Comparison of ENCODE assay signal across 32 cellular contexts in the genomic region with DNA sequence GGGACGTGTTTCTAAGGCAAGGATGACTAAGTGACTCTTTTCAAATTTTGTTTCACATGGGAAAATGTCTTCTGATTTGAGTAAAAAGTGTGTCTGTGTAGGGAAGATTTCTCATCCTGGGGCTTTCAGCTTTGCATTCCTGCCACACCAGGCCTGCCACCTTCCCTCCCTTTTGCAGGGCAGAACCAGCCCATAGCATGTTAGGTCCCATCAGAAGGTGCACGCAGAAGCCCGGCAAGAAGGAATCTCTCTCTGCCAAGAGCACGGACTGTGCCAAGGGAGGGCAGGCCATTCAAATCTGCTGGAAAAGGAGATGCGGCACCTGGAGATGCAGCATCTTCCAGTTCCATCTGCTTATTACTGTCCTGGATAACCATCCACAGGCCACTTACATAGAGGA.
"Had no signal": no experiment of that assay in that cellular context is flagged by ENCODE, and none has a peak within 500 bp of the region (broad histone marks: within the 10 kb centered on the region; RNA-seq: fewer than 3 reads in every experiment).

No MANE protein-coding gene starts in this region.

- DNase-seq: activated B cell treated with CpG ODN at 0.5 μM for 24 hours; activated CD4-positive, alpha-beta memory T cell treated with anti-CD3 and anti-CD28 coated beads, Interleukin-2, amount 10 ng/mL, durations not matched to agents 7 days and 5 days; activated CD4-positive, alpha-beta T cell treated with anti-CD3 and anti-CD28 coated beads for 4 hours; activated CD4-positive, alpha-beta T cell treated with anti-CD3 and anti-CD28 coated beads, Interleukin-2, amount 10 ng/mL, durations not matched to agents 7 days and 5 days; activated CD4-positive, alpha-beta T cell treated with anti-CD3 and anti-CD28 coated beads, Interleukin-2, amount 50 U/mL, for 48 hours; activated CD4-positive, CD25-positive, alpha-beta regulatory T cell treated with anti-CD3 and anti-CD28 coated beads, Interleukin-2, amount 50 U/mL, for 72 hours; activated CD8-positive, alpha-beta memory T cell treated with anti-CD3 and anti-CD28 coated beads for 24 hours; activated CD8-positive, alpha-beta memory T cell treated with anti-CD3 and anti-CD28 coated beads, Interleukin-2, amount 10 ng/mL, durations not matched to agents 7 days and 5 days; activated CD8-positive, alpha-beta memory T cell treated with anti-CD3 and anti-CD28 coated beads, Interleukin-2, amount 50 U/mL, for 48 hours; activated CD8-positive, alpha-beta T cell treated with anti-CD3 and anti-CD28 coated beads, Interleukin-2, amount 10 ng/mL, durations not matched to agents 7 days and 5 days; activated effector memory CD4-positive, alpha-beta T cell treated with Interleukin-2 at 50 U/mL for 16 hours; activated gamma-delta T cell; activated naive CD4-positive, alpha-beta T cell treated with anti-CD3 and anti-CD28 coated beads, Interleukin-2, amount 10 ng/mL, durations not matched to agents 7 days and 5 days; activated naive CD4-positive, alpha-beta T cell treated with Interleukin-2 at 50 U/mL for 16 hours; activated naive CD8-positive, alpha-beta T cell treated with anti-CD3 and anti-CD28 coated beads, Interleukin-2, amount 10 ng/mL, durations not matched to agents 7 days and 5 days; activated naive CD8-positive, alpha-beta T cell treated with anti-CD3 and anti-CD28 coated beads, Interleukin-2, amount 50 U/mL, for 24 hours; activated T-cell treated with anti-CD3 and anti-CD28 coated beads, Interleukin-2, amount 50 U/mL, for 24 hours; activated T-cell treated with anti-CD3 and anti-CD28 coated beads, Interleukin-2, amount 50 U/mL, for 48 hours; amygdala; anterior cingulate cortex; central memory CD4-positive, alpha-beta T cell; T-helper 1 cell; T-helper 2 cell; T-helper 9 cell had no signal

- H3K4me3 ChIP-seq: ascending aorta had no signal

- H3K4me1 Mint-ChIP-seq: activated B cell treated with CpG ODN at 0.5 μM for 24 hours; activated CD4-positive, alpha-beta memory T cell treated with anti-CD3 and anti-CD28 coated beads, Interleukin-2, amount 10 ng/mL, durations not matched to agents 7 days and 5 days; activated CD4-positive, alpha-beta T cell treated with anti-CD3 and anti-CD28 coated beads, Interleukin-2, amount 10 ng/mL, durations not matched to agents 7 days and 5 days; activated CD8-positive, alpha-beta memory T cell treated with anti-CD3 and anti-CD28 coated beads, Interleukin-2, amount 10 ng/mL, durations not matched to agents 7 days and 5 days; activated naive CD4-positive, alpha-beta T cell treated with anti-CD3 and anti-CD28 coated beads, Interleukin-2, amount 10 ng/mL, durations not matched to agents 7 days and 5 days; activated naive CD4-positive, alpha-beta T cell treated with anti-CD3 and anti-CD28 coated beads, Interleukin-2, amount 50 U/mL, for 24 hours; activated naive CD8-positive, alpha-beta T cell treated with anti-CD3 and anti-CD28 coated beads, Interleukin-2, amount 10 ng/mL, durations not matched to agents 7 days and 5 days; activated naive CD8-positive, alpha-beta T cell treated with anti-CD3 and anti-CD28 coated beads, Interleukin-2, amount 50 U/mL, for 24 hours had no signal

- H3K4me3 Mint-ChIP-seq: activated B cell treated with CpG ODN at 0.5 μM for 24 hours; activated CD4-positive, alpha-beta memory T cell treated with anti-CD3 and anti-CD28 coated beads, Interleukin-2, amount 10 ng/mL, durations not matched to agents 7 days and 5 days; activated CD4-positive, alpha-beta T cell treated with anti-CD3 and anti-CD28 coated beads, Interleukin-2, amount 10 ng/mL, durations not matched to agents 7 days and 5 days; activated CD8-positive, alpha-beta memory T cell treated with anti-CD3 and anti-CD28 coated beads, Interleukin-2, amount 10 ng/mL, durations not matched to agents 7 days and 5 days; activated CD8-positive, alpha-beta T cell treated with anti-CD3 and anti-CD28 coated beads, Interleukin-2, amount 10 ng/mL, durations not matched to agents 7 days and 5 days; activated naive CD4-positive, alpha-beta T cell treated with anti-CD3 and anti-CD28 coated beads, Interleukin-2, amount 10 ng/mL, durations not matched to agents 7 days and 5 days; activated naive CD4-positive, alpha-beta T cell treated with anti-CD3 and anti-CD28 coated beads, Interleukin-2, amount 50 U/mL, for 24 hours; activated naive CD8-positive, alpha-beta T cell; activated naive CD8-positive, alpha-beta T cell treated with anti-CD3 and anti-CD28 coated beads, Interleukin-2, amount 10 ng/mL, durations not matched to agents 7 days and 5 days; activated naive CD8-positive, alpha-beta T cell treated with anti-CD3 and anti-CD28 coated beads, Interleukin-2, amount 50 U/mL, for 24 hours; activated T-cell treated with anti-CD3 and anti-CD28 coated beads, Interleukin-2, amount 50 U/mL, for 24 hours; brain; T-helper 1 cell treated with Interleukin-12 subunit alpha and Interleukin-12 subunit beta and Interleukin-4 antibody, amounts not matched to agents 30 μg/mL and 1 μg/mL, for 36 hours; T-helper 2 cell treated with Interferon-gamma antibody and Interleukin-4, amounts not matched to agents 5 μg/mL and 100 μg/mL, for 36 hours had no signal

- H3K36me3 Mint-ChIP-seq: activated naive CD4-positive, alpha-beta T cell treated with anti-CD3 and anti-CD28 coated beads, Interleukin-2, amount 10 ng/mL, durations not matched to agents 7 days and 5 days; activated naive CD4-positive, alpha-beta T cell treated with anti-CD3 and anti-CD28 coated beads, Interleukin-2, amount 50 U/mL, for 24 hours; activated naive CD8-positive, alpha-beta T cell; activated naive CD8-positive, alpha-beta T cell treated with anti-CD3 and anti-CD28 coated beads, Interleukin-2, amount 10 ng/mL, durations not matched to agents 7 days and 5 days; brain had no signal

- H3K9me3 Mint-ChIP-seq: activated naive CD4-positive, alpha-beta T cell treated with anti-CD3 and anti-CD28 coated beads, Interleukin-2, amount 50 U/mL, for 24 hours; activated naive CD8-positive, alpha-beta T cell treated with anti-CD3 and anti-CD28 coated beads, Interleukin-2, amount 10 ng/mL, durations not matched to agents 7 days and 5 days had no signal

- H3K4me1 ChIP-seq: ascending aorta had no signal

- H3K27ac ChIP-seq: ascending aorta, VCaP had no signal

- H3K27ac Mint-ChIP-seq: activated B cell treated with CpG ODN at 0.5 μM for 24 hours; activated CD4-positive, alpha-beta memory T cell treated with anti-CD3 and anti-CD28 coated beads, Interleukin-2, amount 10 ng/mL, durations not matched to agents 7 days and 5 days; activated CD4-positive, alpha-beta T cell treated with anti-CD3 and anti-CD28 coated beads, Interleukin-2, amount 10 ng/mL, durations not matched to agents 7 days and 5 days; activated CD8-positive, alpha-beta memory T cell treated with anti-CD3 and anti-CD28 coated beads, Interleukin-2, amount 10 ng/mL, durations not matched to agents 7 days and 5 days; activated CD8-positive, alpha-beta T cell treated with anti-CD3 and anti-CD28 coated beads, Interleukin-2, amount 10 ng/mL, durations not matched to agents 7 days and 5 days; activated naive CD4-positive, alpha-beta T cell treated with anti-CD3 and anti-CD28 coated beads, Interleukin-2, amount 10 ng/mL, durations not matched to agents 7 days and 5 days; activated naive CD4-positive, alpha-beta T cell treated with anti-CD3 and anti-CD28 coated beads, Interleukin-2, amount 50 U/mL, for 24 hours; activated naive CD8-positive, alpha-beta T cell; activated naive CD8-positive, alpha-beta T cell treated with anti-CD3 and anti-CD28 coated beads, Interleukin-2, amount 10 ng/mL, durations not matched to agents 7 days and 5 days; activated naive CD8-positive, alpha-beta T cell treated with anti-CD3 and anti-CD28 coated beads, Interleukin-2, amount 50 U/mL, for 24 hours; activated T-cell treated with anti-CD3 and anti-CD28 coated beads, Interleukin-2, amount 50 U/mL, for 24 hours; activated T-helper 2 cell treated with anti-CD3 and anti-CD28 coated beads, Interferon-gamma antibody, Interleukin-2, Interleukin-4, amounts not matched to agents 10 μg/mL and 5 μg/mL and 100 μg/mL, durations not matched to agents 14 hours and 24 hours and 36 hours; brain; T-helper 1 cell treated with Interleukin-12 subunit alpha and Interleukin-12 subunit beta and Interleukin-4 antibody, amounts not matched to agents 30 μg/mL and 1 μg/mL, for 36 hours; T-helper 2 cell treated with Interferon-gamma antibody and Interleukin-4, amounts not matched to agents 5 μg/mL and 100 μg/mL, for 36 hours had no signal

- ATAC-seq: activated CD8-positive, alpha-beta memory T cell treated with anti-CD3 and anti-CD28 coated beads, Interleukin-2, amount 10 ng/mL, durations not matched to agents 7 days and 5 days; activated CD8-positive, alpha-beta T cell treated with anti-CD3 and anti-CD28 coated beads, Interleukin-2, amount 10 ng/mL, durations not matched to agents 7 days and 5 days; activated naive CD8-positive, alpha-beta T cell treated with anti-CD3 and anti-CD28 coated beads, Interleukin-2, amount 50 U/mL, for 24 hours had no signal

- H3K9me3 ChIP-seq: ascending aorta had no signal

- H3K27me3 ChIP-seq: ascending aorta had no signal

- H3K27me3 Mint-ChIP-seq: activated CD4-positive, alpha-beta memory T cell treated with anti-CD3 and anti-CD28 coated beads, Interleukin-2, amount 10 ng/mL, durations not matched to agents 7 days and 5 days; activated CD4-positive, alpha-beta T cell treated with anti-CD3 and anti-CD28 coated beads, Interleukin-2, amount 10 ng/mL, durations not matched to agents 7 days and 5 days; activated naive CD4-positive, alpha-beta T cell treated with anti-CD3 and anti-CD28 coated beads, Interleukin-2, amount 10 ng/mL, durations not matched to agents 7 days and 5 days; activated naive CD8-positive, alpha-beta T cell; activated naive CD8-positive, alpha-beta T cell treated with anti-CD3 and anti-CD28 coated beads, Interleukin-2, amount 10 ng/mL, durations not matched to agents 7 days and 5 days had no signal
